16 cellular contexts compared by ENCODE assay signal in the genomic region with DNA sequence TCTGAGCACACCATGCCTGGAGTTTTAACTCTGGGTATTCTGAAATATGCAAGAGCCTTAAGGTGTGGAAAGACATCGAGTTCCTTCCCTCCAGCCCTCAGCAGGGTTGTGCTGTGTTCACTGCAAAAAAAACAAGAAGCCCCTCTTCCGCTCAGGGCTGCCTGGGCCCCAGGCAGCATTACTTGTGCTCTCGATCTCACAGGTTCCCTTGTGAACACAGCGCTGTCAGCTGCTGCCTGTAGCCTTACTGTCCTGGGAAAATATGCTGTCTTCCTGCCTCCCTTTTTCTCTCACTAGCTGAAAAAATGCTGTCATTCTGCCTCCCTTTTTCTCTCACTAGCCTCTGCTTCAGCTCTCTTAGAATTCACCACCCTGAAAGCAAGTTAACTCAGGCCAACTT.
"Had no signal": no experiment of that assay in that cellular context is flagged by ENCODE, and none has a peak within 500 bp of the region (broad histone marks: within the 10 kb centered on the region; RNA-seq: fewer than 3 reads in every experiment).

No MANE protein-coding gene starts in this region.

- H3K9me3 ChIP-seq: heart left ventricle, ovary, right atrium auricular region, suprapubic skin, thyroid gland had no signal

- H3K36me3 Mint-ChIP-seq: natural killer cell, type B pancreatic cell had no signal

- H3K27ac ChIP-seq: heart left ventricle, ovary, right atrium auricular region, suprapubic skin, thyroid gland had no signal

- H3K27me3 Mint-ChIP-seq: type B pancreatic cell had no signal

- H3K9me3 Mint-ChIP-seq: type B pancreatic cell had no signal

- H3K36me3 ChIP-seq: heart left ventricle, ovary, right atrium auricular region, suprapubic skin, thyroid gland had no signal

- H3K27me3 ChIP-seq: ovary, right atrium auricular region, suprapubic skin, thyroid gland had no signal

- H3K4me1 ChIP-seq: heart left ventricle, right atrium auricular region, suprapubic skin had no signal

- ATAC-seq: heart left ventricle; left lobe of liver; natural killer cell; stimulated activated naive CD8-positive, alpha-beta T cell treated with anti-CD3 and anti-CD28 coated beads, Interleukin-15, Interleukin-2, amounts not matched to agents 100 U/mL and 50 U/mL, for 24 hours had no signal

- H3K27ac Mint-ChIP-seq: natural killer cell, type B pancreatic cell had no signal

- H3K4me1 Mint-ChIP-seq: natural killer cell had no signal

- H3K4me3 ChIP-seq: heart left ventricle, ovary, right atrium auricular region, suprapubic skin, thyroid gland had no signal

- DNase-seq: effector memory CD4-positive, alpha-beta T cell; foreskin melanocyte; heart left ventricle; hippocampal formation; kidney glomerular epithelial cell; natural killer cell; nucleus accumbens; ovary; small intestine; stimulated activated CD4-positive, alpha-beta T cell treated with anti-CD3 and anti-CD28 coated beads, Interleukin-2, amount 100 ng/mL, for 48 hours; stimulated activated naive CD8-positive, alpha-beta T cell treated with anti-CD3 and anti-CD28 coated beads, Interleukin-15, Interleukin-2, amounts not matched to agents 100 U/mL and 50 U/mL, for 24 hours; thyroid gland had no signal

- H3K4me3 Mint-ChIP-seq: natural killer cell, type B pancreatic cell had no signal
